Comparison of ENCODE assay signal across 1 cellular context in the genomic region with DNA sequence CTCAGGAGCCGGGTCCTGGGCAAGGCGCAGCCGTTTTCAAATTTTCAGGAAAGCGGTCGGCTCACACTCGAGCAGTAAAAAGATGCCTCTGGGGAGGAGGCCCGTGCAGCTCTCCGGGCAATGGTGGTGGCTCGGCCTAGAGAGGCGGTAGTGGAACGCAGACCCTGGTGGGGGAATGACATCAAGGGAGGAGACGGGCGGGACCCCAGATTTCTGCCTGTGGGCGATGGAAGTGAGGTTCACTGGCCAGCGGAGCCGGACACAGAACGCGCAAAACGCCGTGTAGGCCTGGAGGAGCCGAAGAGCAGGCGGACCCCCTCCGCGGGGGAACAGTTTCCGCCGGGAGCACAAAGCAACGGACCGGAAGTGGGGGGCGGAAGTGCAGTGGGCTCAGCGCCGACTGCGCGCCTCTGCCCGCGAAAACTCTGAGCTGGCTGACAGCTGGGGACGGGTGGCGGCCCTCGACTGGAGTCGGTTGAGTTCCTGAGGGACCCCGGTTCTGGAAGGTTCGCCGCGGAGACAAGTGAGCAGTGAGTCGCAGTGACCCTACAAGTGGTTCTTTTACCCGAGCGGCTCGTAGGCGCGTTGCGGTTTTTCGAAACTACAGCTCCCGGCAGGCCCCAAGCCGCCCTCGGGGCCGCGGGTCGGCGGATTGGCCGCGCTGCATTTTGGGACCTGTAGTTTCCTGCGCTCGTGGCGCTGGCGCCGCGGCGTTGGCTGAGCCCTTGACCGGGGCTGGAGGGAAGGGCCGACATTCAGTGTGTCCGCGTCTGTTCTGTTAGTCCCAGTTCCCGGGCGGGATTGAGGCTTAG.
TF ChIP-seq lines count a peak whose summit lies in the region.

A gene with protein sequence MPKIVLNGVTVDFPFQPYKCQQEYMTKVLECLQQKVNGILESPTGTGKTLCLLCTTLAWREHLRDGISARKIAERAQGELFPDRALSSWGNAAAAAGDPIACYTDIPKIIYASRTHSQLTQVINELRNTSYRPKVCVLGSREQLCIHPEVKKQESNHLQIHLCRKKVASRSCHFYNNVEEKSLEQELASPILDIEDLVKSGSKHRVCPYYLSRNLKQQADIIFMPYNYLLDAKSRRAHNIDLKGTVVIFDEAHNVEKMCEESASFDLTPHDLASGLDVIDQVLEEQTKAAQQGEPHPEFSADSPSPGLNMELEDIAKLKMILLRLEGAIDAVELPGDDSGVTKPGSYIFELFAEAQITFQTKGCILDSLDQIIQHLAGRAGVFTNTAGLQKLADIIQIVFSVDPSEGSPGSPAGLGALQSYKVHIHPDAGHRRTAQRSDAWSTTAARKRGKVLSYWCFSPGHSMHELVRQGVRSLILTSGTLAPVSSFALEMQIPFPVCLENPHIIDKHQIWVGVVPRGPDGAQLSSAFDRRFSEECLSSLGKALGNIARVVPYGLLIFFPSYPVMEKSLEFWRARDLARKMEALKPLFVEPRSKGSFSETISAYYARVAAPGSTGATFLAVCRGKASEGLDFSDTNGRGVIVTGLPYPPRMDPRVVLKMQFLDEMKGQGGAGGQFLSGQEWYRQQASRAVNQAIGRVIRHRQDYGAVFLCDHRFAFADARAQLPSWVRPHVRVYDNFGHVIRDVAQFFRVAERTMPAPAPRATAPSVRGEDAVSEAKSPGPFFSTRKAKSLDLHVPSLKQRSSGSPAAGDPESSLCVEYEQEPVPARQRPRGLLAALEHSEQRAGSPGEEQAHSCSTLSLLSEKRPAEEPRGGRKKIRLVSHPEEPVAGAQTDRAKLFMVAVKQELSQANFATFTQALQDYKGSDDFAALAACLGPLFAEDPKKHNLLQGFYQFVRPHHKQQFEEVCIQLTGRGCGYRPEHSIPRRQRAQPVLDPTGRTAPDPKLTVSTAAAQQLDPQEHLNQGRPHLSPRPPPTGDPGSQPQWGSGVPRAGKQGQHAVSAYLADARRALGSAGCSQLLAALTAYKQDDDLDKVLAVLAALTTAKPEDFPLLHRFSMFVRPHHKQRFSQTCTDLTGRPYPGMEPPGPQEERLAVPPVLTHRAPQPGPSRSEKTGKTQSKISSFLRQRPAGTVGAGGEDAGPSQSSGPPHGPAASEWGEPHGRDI (N-terminal part only) (plus strand): TSS at position 376 of the 812 bp plus-strand sequence. CDS start 1,091 bp downstream, outside the sequence.

TF ChIP-seq in H1, 55 proteins besides CTCF, POLR2A, EP300 and RAD21:
- TF ChIP-seq POLR2AphosphoS5 (IDR thresholded peaks at IDR 0.05; ENCODE audit: low read depth, low read length) (peak; percentile 63), TBP (IDR thresholded peaks at IDR 0.05; ENCODE audit: low read depth, low read length) (0 out of 2 replicates have a peak, but pooled peaks have one; percentile 2), SIX5 (IDR thresholded peaks at IDR 0.05; ENCODE audit: low read depth, low read length) (peak; percentile 91), SP2 (IDR thresholded peaks at IDR 0.05; ENCODE audit: low read length) (no peak), ZNF274 (IDR thresholded peaks at IDR 0.05; ENCODE audit: borderline replicate concordance, extremely low read depth, low read length) (no peak), SIN3A (conservative IDR thresholded peaks at IDR 0.05 in 1 of 2, IDR thresholded peaks at IDR 0.05 in 1 of 2; ENCODE audit: low read depth in 1 of 2, low read length in 2 of 2) (peak; percentile 73 to 93; a peak in 2 of 4 replicates), HDAC2 (IDR thresholded peaks at IDR 0.05; ENCODE audit: borderline replicate concordance in 1 of 2, low read depth in 2 of 2, low read length in 2 of 2) (peak in 1 of 2 experiments; percentile 87; a peak in 1 of 4 replicates), CEBPB (IDR thresholded peaks at IDR 0.05; ENCODE audit: low read depth, low read length) (no peak), SRF (IDR thresholded peaks at IDR 0.05; ENCODE audit: low read depth, low read length) (peak; percentile 67), KDM5A (IDR thresholded peaks at IDR 0.05; ENCODE audit: low read length) (peak; percentile 93), TAF7 (optimal IDR thresholded peaks at IDR 0.05; ENCODE audit: borderline replicate concordance, low read depth, low read length) (peak; percentile 28), CBX8 (IDR thresholded peaks at IDR 0.05; ENCODE audit: borderline replicate concordance, low read depth, low read length) (no peak), SP4 (IDR thresholded peaks at IDR 0.05; ENCODE audit: low read length) (peak; percentile 75), YY1 (IDR thresholded peaks at IDR 0.05; ENCODE audit: low read depth, low read length) (peak; percentile 52; the same call in 1 of the 2 replicates), SUZ12 (IDR thresholded peaks at IDR 0.05; ENCODE audit: low read length) (no peak), KDM4A (IDR thresholded peaks at IDR 0.05; ENCODE audit: low read depth, low read length, severe bottlenecking) (peak; percentile 97), GTF2F1 (IDR thresholded peaks at IDR 0.05; ENCODE audit: borderline replicate concordance, low read depth, low read length) (0 out of 2 replicates have a peak, but pooled peaks have one; percentile 51), BACH1 (IDR thresholded peaks at IDR 0.05; ENCODE audit: low read length) (no peak), PHF8 (conservative IDR thresholded peaks at IDR 0.05; ENCODE audit: low read depth, low read length) (peak; percentile 70), NRF1 (IDR thresholded peaks at IDR 0.05; ENCODE audit: low read depth, low read length) (no peak), JUND (IDR thresholded peaks at IDR 0.05; ENCODE audit: low read length) (peak; percentile 4; the same call in 1 of the 2 replicates), CREB1 (IDR thresholded peaks at IDR 0.05) (peak; percentile 66), SAP30 (IDR thresholded peaks at IDR 0.05; ENCODE audit: insufficient read depth, insufficient replicate concordance, low read length) (peak; percentile 88), GABPA (IDR thresholded peaks at IDR 0.05; ENCODE audit: borderline replicate concordance, insufficient read depth, low read length) (peak; percentile 99), EGR1 (IDR thresholded peaks at IDR 0.05; ENCODE audit: borderline replicate concordance, low read depth, low read length) (peak; percentile 58; the same call in 1 of the 2 replicates), RXRA (IDR thresholded peaks at IDR 0.05; ENCODE audit: insufficient read depth, low read depth, low read length) (no peak), TAF1 (IDR thresholded peaks at IDR 0.05; ENCODE audit: low read depth, low read length) (peak; percentile 85), ASH2L (IDR thresholded peaks at IDR 0.05; ENCODE audit: low read length) (peak; percentile 72)
- TF ChIP-seq, protein P1, sequence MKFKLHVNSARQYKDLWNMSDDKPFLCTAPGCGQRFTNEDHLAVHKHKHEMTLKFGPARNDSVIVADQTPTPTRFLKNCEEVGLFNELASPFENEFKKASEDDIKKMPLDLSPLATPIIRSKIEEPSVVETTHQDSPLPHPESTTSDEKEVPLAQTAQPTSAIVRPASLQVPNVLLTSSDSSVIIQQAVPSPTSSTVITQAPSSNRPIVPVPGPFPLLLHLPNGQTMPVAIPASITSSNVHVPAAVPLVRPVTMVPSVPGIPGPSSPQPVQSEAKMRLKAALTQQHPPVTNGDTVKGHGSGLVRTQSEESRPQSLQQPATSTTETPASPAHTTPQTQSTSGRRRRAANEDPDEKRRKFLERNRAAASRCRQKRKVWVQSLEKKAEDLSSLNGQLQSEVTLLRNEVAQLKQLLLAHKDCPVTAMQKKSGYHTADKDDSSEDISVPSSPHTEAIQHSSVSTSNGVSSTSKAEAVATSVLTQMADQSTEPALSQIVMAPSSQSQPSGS (IDR thresholded peaks at IDR 0.05; ENCODE audit: low read length) = peak; percentile 36; the same call in 1 of the 2 replicates
- TF ChIP-seq, protein P2, sequence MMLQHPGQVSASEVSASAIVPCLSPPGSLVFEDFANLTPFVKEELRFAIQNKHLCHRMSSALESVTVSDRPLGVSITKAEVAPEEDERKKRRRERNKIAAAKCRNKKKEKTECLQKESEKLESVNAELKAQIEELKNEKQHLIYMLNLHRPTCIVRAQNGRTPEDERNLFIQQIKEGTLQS (IDR thresholded peaks at IDR 0.05; ENCODE audit: insufficient read depth, low read depth, low read length) = 0 out of 2 replicates have a peak, but pooled peaks have one; percentile 11
- TF ChIP-seq, protein P3, sequence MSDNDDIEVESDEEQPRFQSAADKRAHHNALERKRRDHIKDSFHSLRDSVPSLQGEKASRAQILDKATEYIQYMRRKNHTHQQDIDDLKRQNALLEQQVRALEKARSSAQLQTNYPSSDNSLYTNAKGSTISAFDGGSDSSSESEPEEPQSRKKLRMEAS (IDR thresholded peaks at IDR 0.05) = peak; percentile 53
- TF ChIP-seq, protein P4, sequence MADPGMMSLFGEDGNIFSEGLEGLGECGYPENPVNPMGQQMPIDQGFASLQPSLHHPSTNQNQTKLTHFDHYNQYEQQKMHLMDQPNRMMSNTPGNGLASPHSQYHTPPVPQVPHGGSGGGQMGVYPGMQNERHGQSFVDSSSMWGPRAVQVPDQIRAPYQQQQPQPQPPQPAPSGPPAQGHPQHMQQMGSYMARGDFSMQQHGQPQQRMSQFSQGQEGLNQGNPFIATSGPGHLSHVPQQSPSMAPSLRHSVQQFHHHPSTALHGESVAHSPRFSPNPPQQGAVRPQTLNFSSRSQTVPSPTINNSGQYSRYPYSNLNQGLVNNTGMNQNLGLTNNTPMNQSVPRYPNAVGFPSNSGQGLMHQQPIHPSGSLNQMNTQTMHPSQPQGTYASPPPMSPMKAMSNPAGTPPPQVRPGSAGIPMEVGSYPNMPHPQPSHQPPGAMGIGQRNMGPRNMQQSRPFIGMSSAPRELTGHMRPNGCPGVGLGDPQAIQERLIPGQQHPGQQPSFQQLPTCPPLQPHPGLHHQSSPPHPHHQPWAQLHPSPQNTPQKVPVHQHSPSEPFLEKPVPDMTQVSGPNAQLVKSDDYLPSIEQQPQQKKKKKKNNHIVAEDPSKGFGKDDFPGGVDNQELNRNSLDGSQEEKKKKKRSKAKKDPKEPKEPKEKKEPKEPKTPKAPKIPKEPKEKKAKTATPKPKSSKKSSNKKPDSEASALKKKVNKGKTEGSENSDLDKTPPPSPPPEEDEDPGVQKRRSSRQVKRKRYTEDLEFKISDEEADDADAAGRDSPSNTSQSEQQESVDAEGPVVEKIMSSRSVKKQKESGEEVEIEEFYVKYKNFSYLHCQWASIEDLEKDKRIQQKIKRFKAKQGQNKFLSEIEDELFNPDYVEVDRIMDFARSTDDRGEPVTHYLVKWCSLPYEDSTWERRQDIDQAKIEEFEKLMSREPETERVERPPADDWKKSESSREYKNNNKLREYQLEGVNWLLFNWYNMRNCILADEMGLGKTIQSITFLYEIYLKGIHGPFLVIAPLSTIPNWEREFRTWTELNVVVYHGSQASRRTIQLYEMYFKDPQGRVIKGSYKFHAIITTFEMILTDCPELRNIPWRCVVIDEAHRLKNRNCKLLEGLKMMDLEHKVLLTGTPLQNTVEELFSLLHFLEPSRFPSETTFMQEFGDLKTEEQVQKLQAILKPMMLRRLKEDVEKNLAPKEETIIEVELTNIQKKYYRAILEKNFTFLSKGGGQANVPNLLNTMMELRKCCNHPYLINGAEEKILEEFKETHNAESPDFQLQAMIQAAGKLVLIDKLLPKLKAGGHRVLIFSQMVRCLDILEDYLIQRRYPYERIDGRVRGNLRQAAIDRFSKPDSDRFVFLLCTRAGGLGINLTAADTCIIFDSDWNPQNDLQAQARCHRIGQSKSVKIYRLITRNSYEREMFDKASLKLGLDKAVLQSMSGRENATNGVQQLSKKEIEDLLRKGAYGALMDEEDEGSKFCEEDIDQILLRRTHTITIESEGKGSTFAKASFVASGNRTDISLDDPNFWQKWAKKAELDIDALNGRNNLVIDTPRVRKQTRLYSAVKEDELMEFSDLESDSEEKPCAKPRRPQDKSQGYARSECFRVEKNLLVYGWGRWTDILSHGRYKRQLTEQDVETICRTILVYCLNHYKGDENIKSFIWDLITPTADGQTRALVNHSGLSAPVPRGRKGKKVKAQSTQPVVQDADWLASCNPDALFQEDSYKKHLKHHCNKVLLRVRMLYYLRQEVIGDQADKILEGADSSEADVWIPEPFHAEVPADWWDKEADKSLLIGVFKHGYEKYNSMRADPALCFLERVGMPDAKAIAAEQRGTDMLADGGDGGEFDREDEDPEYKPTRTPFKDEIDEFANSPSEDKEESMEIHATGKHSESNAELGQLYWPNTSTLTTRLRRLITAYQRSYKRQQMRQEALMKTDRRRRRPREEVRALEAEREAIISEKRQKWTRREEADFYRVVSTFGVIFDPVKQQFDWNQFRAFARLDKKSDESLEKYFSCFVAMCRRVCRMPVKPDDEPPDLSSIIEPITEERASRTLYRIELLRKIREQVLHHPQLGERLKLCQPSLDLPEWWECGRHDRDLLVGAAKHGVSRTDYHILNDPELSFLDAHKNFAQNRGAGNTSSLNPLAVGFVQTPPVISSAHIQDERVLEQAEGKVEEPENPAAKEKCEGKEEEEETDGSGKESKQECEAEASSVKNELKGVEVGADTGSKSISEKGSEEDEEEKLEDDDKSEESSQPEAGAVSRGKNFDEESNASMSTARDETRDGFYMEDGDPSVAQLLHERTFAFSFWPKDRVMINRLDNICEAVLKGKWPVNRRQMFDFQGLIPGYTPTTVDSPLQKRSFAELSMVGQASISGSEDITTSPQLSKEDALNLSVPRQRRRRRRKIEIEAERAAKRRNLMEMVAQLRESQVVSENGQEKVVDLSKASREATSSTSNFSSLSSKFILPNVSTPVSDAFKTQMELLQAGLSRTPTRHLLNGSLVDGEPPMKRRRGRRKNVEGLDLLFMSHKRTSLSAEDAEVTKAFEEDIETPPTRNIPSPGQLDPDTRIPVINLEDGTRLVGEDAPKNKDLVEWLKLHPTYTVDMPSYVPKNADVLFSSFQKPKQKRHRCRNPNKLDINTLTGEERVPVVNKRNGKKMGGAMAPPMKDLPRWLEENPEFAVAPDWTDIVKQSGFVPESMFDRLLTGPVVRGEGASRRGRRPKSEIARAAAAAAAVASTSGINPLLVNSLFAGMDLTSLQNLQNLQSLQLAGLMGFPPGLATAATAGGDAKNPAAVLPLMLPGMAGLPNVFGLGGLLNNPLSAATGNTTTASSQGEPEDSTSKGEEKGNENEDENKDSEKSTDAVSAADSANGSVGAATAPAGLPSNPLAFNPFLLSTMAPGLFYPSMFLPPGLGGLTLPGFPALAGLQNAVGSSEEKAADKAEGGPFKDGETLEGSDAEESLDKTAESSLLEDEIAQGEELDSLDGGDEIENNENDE (IDR thresholded peaks at IDR 0.05; ENCODE audit: insufficient replicate concordance, low read length) = no peak
- TF ChIP-seq, protein P5, sequence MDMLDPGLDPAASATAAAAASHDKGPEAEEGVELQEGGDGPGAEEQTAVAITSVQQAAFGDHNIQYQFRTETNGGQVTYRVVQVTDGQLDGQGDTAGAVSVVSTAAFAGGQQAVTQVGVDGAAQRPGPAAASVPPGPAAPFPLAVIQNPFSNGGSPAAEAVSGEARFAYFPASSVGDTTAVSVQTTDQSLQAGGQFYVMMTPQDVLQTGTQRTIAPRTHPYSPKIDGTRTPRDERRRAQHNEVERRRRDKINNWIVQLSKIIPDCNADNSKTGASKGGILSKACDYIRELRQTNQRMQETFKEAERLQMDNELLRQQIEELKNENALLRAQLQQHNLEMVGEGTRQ (IDR thresholded peaks at IDR 0.05; ENCODE audit: low read length) = no peak
